ENCODE assay signal across 9 cellular contexts in the genomic region with DNA sequence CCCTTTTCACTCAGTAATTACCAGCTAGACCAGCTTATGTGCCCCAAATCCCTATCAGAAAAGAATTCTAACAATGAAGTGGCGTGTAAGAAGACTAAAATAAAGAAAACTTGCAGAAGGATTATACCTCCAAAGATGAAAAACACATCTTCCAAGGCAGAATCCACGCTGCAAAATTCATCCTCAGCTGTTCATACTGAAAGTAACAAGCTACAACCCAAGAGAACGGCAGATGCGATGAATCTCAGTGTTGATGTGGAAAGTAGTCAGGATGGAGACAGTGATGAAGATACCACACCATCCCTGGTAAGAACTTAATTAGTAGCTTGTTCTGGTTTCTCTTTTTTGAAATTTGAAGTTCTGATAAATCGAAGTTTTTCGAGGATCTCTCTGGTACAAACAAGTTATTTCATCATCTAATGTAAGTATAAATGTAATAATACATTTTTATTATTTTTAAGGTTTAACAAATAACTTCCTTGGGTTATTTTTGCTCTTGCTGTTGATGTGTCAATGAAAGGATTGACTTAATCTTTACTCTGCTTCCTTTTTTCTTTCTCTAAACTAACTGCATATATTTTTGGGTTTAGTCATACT. TPM values are rescaled to one million over a fixed set of nuclear protein-coding genes. Genes with fewer than 3 reads are reported as not detected.
DNase-seq lines count a peak whose midpoint lies in the region; ATAC-seq, FAIRE-seq and TF ChIP-seq lines count a peak whose summit lies in the region.
"Had no signal": no experiment of that assay in that cellular context is flagged by ENCODE, and none has a peak within 500 bp of the region (broad histone marks: within the 10 kb centered on the region; RNA-seq: fewer than 3 reads in every experiment).

No MANE protein-coding gene starts in this region.

- CTCF ChIA-PET in endothelial cell of umbilical vein (lab: Charles Lee) = interaction anchor here (1.4 to 2.0 kb wide), 2 partner anchors 9 to 673 kb away, joined by 6 to 9 read pairs; no protein-coding TSS in a partner anchor

- TF ChIP-seq CTCF in endothelial cell of umbilical vein (IDR thresholded peaks at IDR 0.05; ENCODE audit: extremely low read depth in 1 of 2, insufficient read depth in 1 of 2, low read depth in 1 of 2, low read length in 2 of 2) (no peak), stomach (IDR thresholded peaks at IDR 0.05) (no peak), pancreas (IDR thresholded peaks at IDR 0.05) (no peak)

- FAIRE-seq in endothelial cell of umbilical vein (lab: Jason Lieb, UNC) (no peak), pancreas (lab: Jason Lieb, UNC) (no peak)

- POLR2A ChIA-PET in endothelial cell of umbilical vein (lab: Charles Lee) = no interaction called here

- H3K9me3 ChIP-seq in endothelial cell of umbilical vein (replicated peaks; ENCODE audit: control insufficient read depth, insufficient read depth, low read length) (no peaks in the 10 kb centered on the region), stomach (no peaks in the 10 kb centered on the region), pancreas (no peaks in the 10 kb centered on the region)

- peak overlapping the region; percentile 69 for H2AFZ ChIP-seq in endothelial cell of umbilical vein (ENCODE audit: low read depth, low read length)

- 51 to 70% (median 62%) methylated on average over 6 of the region's 6 CpGs for WGBS in stomach, 5 donors
- 76 to 77% methylated on average over 6 of the region's 6 CpGs for WGBS in pancreas, 2 donors

- no peaks in the 10 kb centered on the region for H3K9me1 ChIP-seq in endothelial cell of umbilical vein (replicated peaks; ENCODE audit: control insufficient read depth, extremely low read depth, insufficient read depth, low read length)

- peak overlapping the region; percentile 83 for H3K9ac ChIP-seq in endothelial cell of umbilical vein (replicated peaks; ENCODE audit: extremely low read depth, insufficient read depth, low read length)

- H3K4me3 ChIP-seq in endothelial cell of umbilical vein (replicated peaks in 1 of 3; ENCODE audit: insufficient read depth in 1 of 3, low read depth in 1 of 3, low read length in 3 of 3) (peak overlapping the region in 2 of 3 experiments; percentile 57 to 88), stomach (peak overlapping the region in 1 of 4 donors; percentile 57), pancreas (no peak overlapping the region)

- H3K27ac Mint-ChIP-seq in stimulated activated effector memory CD8-positive, alpha-beta T cell treated with anti-CD3 and anti-CD28 coated beads, Interleukin-12 subunit alpha, Interleukin-12 subunit beta, amount 100 ng/mL, for 72 hours = peak overlapping the region; percentile 96

- TF ChIP-seq POLR2A in endothelial cell of umbilical vein (IDR thresholded peaks at IDR 0.05; ENCODE audit: low read depth, low read length) = no peak
- no peak for TF ChIP-seq POLR2A in stomach (IDR thresholded peaks at IDR 0.05)

- peak overlapping the region; percentile 93 for H3K4me2 ChIP-seq in endothelial cell of umbilical vein (ENCODE audit: insufficient read depth, low read length)

- peak overlapping the region; percentile 91 for H3K4me3 Mint-ChIP-seq in stimulated activated effector memory CD8-positive, alpha-beta T cell treated with anti-CD3 and anti-CD28 coated beads, Interleukin-12 subunit alpha, Interleukin-12 subunit beta, amount 100 ng/mL, for 72 hours

- dilution Hi-C loops in endothelial cell of umbilical vein (cut with MboI; ENCODE audit: extremely low pct_ligation_motif_present, low sequenced_read_pairs) = no loop called here

- H3K4me1 Mint-ChIP-seq in stimulated activated effector memory CD8-positive, alpha-beta T cell treated with anti-CD3 and anti-CD28 coated beads, Interleukin-12 subunit alpha, Interleukin-12 subunit beta, amount 100 ng/mL, for 72 hours = peaks cover 53% of the 10 kb centered on the region

- intact Hi-C loops in endothelial cell of umbilical vein (cut with micrococcal nuclease) (no loop called here), stomach (cut with DNase I; ENCODE audit: low total_unique reads) (no loop called here), pancreas (cut with DNase I) (no loop called here)

- H3K27ac ChIP-seq in endothelial cell of umbilical vein (ENCODE audit: insufficient read depth, low read depth, low read length) = peak overlapping the region; percentile 15
- H3K27ac ChIP-seq in stomach = peak overlapping the region in 2 of 5 donors; percentile 82 to 84
- no peak overlapping the region for H3K27ac ChIP-seq in pancreas

- H4K20me1 ChIP-seq in endothelial cell of umbilical vein (replicated peaks; ENCODE audit: control insufficient read depth, extremely low read depth, insufficient read depth, low read length) = no peaks in the 10 kb centered on the region

- H3K9me3 Mint-ChIP-seq in stimulated activated effector memory CD8-positive, alpha-beta T cell treated with anti-CD3 and anti-CD28 coated beads, Interleukin-12 subunit alpha, Interleukin-12 subunit beta, amount 100 ng/mL, for 72 hours = no peaks in the 10 kb centered on the region

- no peaks in the 10 kb centered on the region for H3K27me3 ChIP-seq in endothelial cell of umbilical vein (ENCODE audit: control insufficient read depth in 2 of 2, insufficient read depth in 2 of 2, low read length in 2 of 2)
- no peaks in the 10 kb centered on the region for H3K27me3 ChIP-seq in stomach
- no peaks in the 10 kb centered on the region for H3K27me3 ChIP-seq in pancreas

- peaks cover 19% of the 10 kb centered on the region for H3K4me1 ChIP-seq in endothelial cell of umbilical vein (ENCODE audit: control insufficient read depth, extremely low read depth, insufficient read depth, low read length)
- peaks cover 13 to 49% (median 28%) of the 10 kb centered on the region in 4 donors for H3K4me1 ChIP-seq in stomach
- peaks cover 0 to 18% (median 0%) of the 10 kb centered on the region in 3 donors for H3K4me1 ChIP-seq in pancreas

- no peak for DNase-seq in activated CD4-positive, CD25-positive, alpha-beta regulatory T cell (lab: John Stamatoyannopoulos, UW)
- DNase-seq in RKO (ENCODE audit: low spot score) (peak; percentile 53), endothelial cell of umbilical vein (ENCODE audit: low read depth, low spot score) (peak; percentile 4), stomach (no peak), mesenteric fat pad (ENCODE audit: low spot score) (no peak), pancreas (no peak)
- peak in 1 of 2 donors; percentile 59 for DNase-seq in stimulated activated effector memory CD8-positive, alpha-beta T cell treated with anti-CD3 and anti-CD28 coated beads, Interleukin-12 subunit alpha, Interleukin-12 subunit beta, amount 100 ng/mL, for 72 hours (ENCODE audit: low spot score in 2 of 2)

- peak; percentile 36 to 42 for ATAC-seq in activated CD4-positive, CD25-positive, alpha-beta regulatory T cell treated with anti-CD3 and anti-CD28 coated beads, Interleukin-2, amount 50 U/mL, for 24 hours
- peak; percentile 53 for ATAC-seq in stimulated activated effector memory CD8-positive, alpha-beta T cell treated with anti-CD3 and anti-CD28 coated beads, Interleukin-12 subunit alpha, Interleukin-12 subunit beta, amount 100 ng/mL, for 72 hours
- ATAC-seq in pancreas = no peak

- H3K36me3 ChIP-seq in endothelial cell of umbilical vein (ENCODE audit: control insufficient read depth in 2 of 2, extremely low read depth in 1 of 2, insufficient read depth in 2 of 2, low read length in 2 of 2) = no peaks in the 10 kb centered on the region
- no peaks in the 10 kb centered on the region for H3K36me3 ChIP-seq in stomach
- no peaks in the 10 kb centered on the region for H3K36me3 ChIP-seq in pancreas

- BruUV-seq in endothelial cell of umbilical vein (replicated peaks; lab: Mats Ljungman, UMichigan) = no TSS peak

- TF ChIP-seq EP300 in stomach (IDR thresholded peaks at IDR 0.05) = no peak

- peaks cover 52% of the 10 kb centered on the region for H3K79me2 ChIP-seq in endothelial cell of umbilical vein (ENCODE audit: control insufficient read depth, insufficient read depth, low read length)

- peaks cover 67% of the 10 kb centered on the region for H3K36me3 Mint-ChIP-seq in stimulated activated effector memory CD8-positive, alpha-beta T cell treated with anti-CD3 and anti-CD28 coated beads, Interleukin-12 subunit alpha, Interleukin-12 subunit beta, amount 100 ng/mL, for 72 hours

RNA-seq across cellular contexts. Expression of a gene that starts 1.4 kb away (rescaled TPM):
- total RNA-seq in endothelial cell of umbilical vein = 22.1 and 25.2 TPM in 2 replicates
- polyA plus RNA-seq in endothelial cell of umbilical vein = 3.1 and 3.3 TPM in 2 replicates
- polyA plus RNA-seq in endothelial cell of umbilical vein (2011; cell fraction: cytosol; rRNA removed) = 6.1 and 6.5 TPM in 2 replicates
- polyA plus RNA-seq in endothelial cell of umbilical vein (2011; cell fraction: nucleus; rRNA removed) = 7.1 and 10.4 TPM in 2 replicates
- polyA plus RNA-seq in endothelial cell of umbilical vein (2012) = 6.7 and 11.2 TPM in 2 replicates
- polyA minus RNA-seq in endothelial cell of umbilical vein = 9.0 and 12.0 TPM in 2 replicates
- 29.1 TPM for polyA minus RNA-seq in endothelial cell of umbilical vein (2011; cell fraction: cytosol; rRNA and poly(A)+ RNA removed)
- polyA minus RNA-seq in endothelial cell of umbilical vein (2011; cell fraction: nucleus; rRNA and poly(A)+ RNA removed) = 5.4 and 8.7 TPM in 2 replicates
- 10 to 100 TPM in 1 of 5 donors, 1 to 10 TPM in 4; 1.2 to 14.5 (median 4.0) TPM for total RNA-seq in stomach
- 1 to 10 TPM; 3.2 to 4.0 (median 3.6) TPM for polyA plus RNA-seq in stomach
- total RNA-seq in mesenteric fat pad = 2.2 TPM
- total RNA-seq in pancreas = 1 to 10 TPM; 2.3 to 3.3 (median 2.7) TPM
- 1 to 10 TPM in 1 of 2 donors, under 1 TPM in 1; 0.72 to 1.2 TPM for polyA plus RNA-seq in pancreas

RNA-seq across cellular contexts. Expression of a gene that starts 3.7 kb away (rescaled TPM):
- total RNA-seq in endothelial cell of umbilical vein (29.3 and 30.5 TPM in 2 replicates), stomach (10 to 100 TPM in 2 of 5 donors, 1 to 10 TPM in 3; 1.2 to 20.3 (median 4.6) TPM), mesenteric fat pad (17.9 TPM), pancreas (10 to 100 TPM in 2 of 6 donors, 1 to 10 TPM in 4; 5.2 to 11.9 (median 7.5) TPM)
- polyA plus RNA-seq in endothelial cell of umbilical vein (11.5 and 12.9 TPM in 2 replicates), stomach (10 to 100 TPM in 2 of 3 donors, 1 to 10 TPM in 1; 9.7 to 17.7 (median 16.6) TPM), pancreas (10 to 100 TPM in 1 of 2 donors, 1 to 10 TPM in 1; 5.0 to 10.1 TPM)
- polyA plus RNA-seq in endothelial cell of umbilical vein (2011; cell fraction: cytosol; rRNA removed) = 14.6 and 16.7 TPM in 2 replicates
- 22.2 and 23.1 TPM in 2 replicates for polyA plus RNA-seq in endothelial cell of umbilical vein (2011; cell fraction: nucleus; rRNA removed)
- polyA plus RNA-seq in endothelial cell of umbilical vein (2012) = 27.9 and 35.6 TPM in 2 replicates
- polyA minus RNA-seq in endothelial cell of umbilical vein = 12.4 and 13.4 TPM in 2 replicates
- 23.7 TPM for polyA minus RNA-seq in endothelial cell of umbilical vein (2011; cell fraction: cytosol; rRNA and poly(A)+ RNA removed)
- 10.2 and 13.2 TPM in 2 replicates for polyA minus RNA-seq in endothelial cell of umbilical vein (2011; cell fraction: nucleus; rRNA and poly(A)+ RNA removed)

RNA-seq across cellular contexts. Expression of a gene that starts 27.8 kb away (rescaled TPM):
- 17.8 and 19.7 TPM in 2 replicates for total RNA-seq in endothelial cell of umbilical vein
- 3.6 and 5.2 TPM in 2 replicates for polyA plus RNA-seq in endothelial cell of umbilical vein
- polyA plus RNA-seq in endothelial cell of umbilical vein (2011; cell fraction: cytosol; rRNA removed) = 3.6 and 3.7 TPM in 2 replicates
- polyA plus RNA-seq in endothelial cell of umbilical vein (2011; cell fraction: nucleus; rRNA removed) = 16.0 and 18.6 TPM in 2 replicates
- 2.8 and 5.2 TPM in 2 replicates for polyA plus RNA-seq in endothelial cell of umbilical vein (2012)
- 5.0 and 11.6 TPM in 2 replicates for polyA minus RNA-seq in endothelial cell of umbilical vein
- polyA minus RNA-seq in endothelial cell of umbilical vein (2011; cell fraction: cytosol; rRNA and poly(A)+ RNA removed) = 28.8 TPM
- 11.1 and 15.1 TPM in 2 replicates for polyA minus RNA-seq in endothelial cell of umbilical vein (2011; cell fraction: nucleus; rRNA and poly(A)+ RNA removed)
- 10 to 100 TPM in 4 of 5 donors, 1 to 10 TPM in 1; 1.8 to 61.6 (median 24.1) TPM for total RNA-seq in stomach
- polyA plus RNA-seq in stomach = 10 to 100 TPM in 2 of 3 donors, 1 to 10 TPM in 1; 5.3 to 56.4 (median 12.9) TPM
- total RNA-seq in mesenteric fat pad = 18.0 TPM
- total RNA-seq in pancreas = 1 to 10 TPM; 3.1 to 7.1 (median 5.1) TPM
- polyA plus RNA-seq in pancreas = 10 to 100 TPM in 1 of 2 donors, 1 to 10 TPM in 1; 5.0 to 25.6 TPM

RNA-seq across cellular contexts. Expression of a gene that starts 28.1 kb away (rescaled TPM):
- total RNA-seq in endothelial cell of umbilical vein = 0.12 TPM in 1 of 2 replicates, not detected in the other
- polyA plus RNA-seq in endothelial cell of umbilical vein = 0.05 TPM in 1 of 2 replicates, not detected in the other
- polyA plus RNA-seq in endothelial cell of umbilical vein (2011; cell fraction: cytosol; rRNA removed) = 0.03 TPM in 1 of 2 replicates, not detected in the other
- 0.13 and 0.24 TPM in 2 replicates for polyA plus RNA-seq in endothelial cell of umbilical vein (2011; cell fraction: nucleus; rRNA removed)
- polyA plus RNA-seq in endothelial cell of umbilical vein (2012) = not detected in 2 replicates
- polyA minus RNA-seq in endothelial cell of umbilical vein = 0.29 TPM in 1 of 2 replicates, not detected in the other
- polyA minus RNA-seq in endothelial cell of umbilical vein (2011; cell fraction: cytosol; rRNA and poly(A)+ RNA removed) = not detected
- 0.48 TPM in 1 of 2 replicates, not detected in the other for polyA minus RNA-seq in endothelial cell of umbilical vein (2011; cell fraction: nucleus; rRNA and poly(A)+ RNA removed)
- not detected for total RNA-seq in stomach
- under 1 TPM in 2 of 3 donors, not detected in 1; 0.37 to 0.55 TPM for polyA plus RNA-seq in stomach
- total RNA-seq in mesenteric fat pad = 0.22 TPM
- total RNA-seq in pancreas = under 1 TPM in 2 of 6 donors, not detected in 4; 0.14 to 0.22 TPM
- polyA plus RNA-seq in pancreas = under 1 TPM; 0.23 to 0.47 TPM
- total RNA-seq: dermis microvascular lymphatic vessel endothelial cell had no signal

RNA-seq across cellular contexts. Expression of a gene that starts 36.0 kb away (rescaled TPM):
- total RNA-seq in endothelial cell of umbilical vein = 897 and 970 TPM in 2 replicates
- polyA plus RNA-seq in endothelial cell of umbilical vein = 1,481 and 1,573 TPM in 2 replicates
- polyA plus RNA-seq in endothelial cell of umbilical vein (2011; cell fraction: cytosol; rRNA removed) = 2,189 and 2,672 TPM in 2 replicates
- 661 and 734 TPM in 2 replicates for polyA plus RNA-seq in endothelial cell of umbilical vein (2011; cell fraction: nucleus; rRNA removed)
- 889 and 1,037 TPM in 2 replicates for polyA plus RNA-seq in endothelial cell of umbilical vein (2012)
- polyA minus RNA-seq in endothelial cell of umbilical vein = 468 and 471 TPM in 2 replicates
- 249 TPM for polyA minus RNA-seq in endothelial cell of umbilical vein (2011; cell fraction: cytosol; rRNA and poly(A)+ RNA removed)
- 84.4 and 109 TPM in 2 replicates for polyA minus RNA-seq in endothelial cell of umbilical vein (2011; cell fraction: nucleus; rRNA and poly(A)+ RNA removed)
- 1,000 to 10,000 TPM in 1 of 5 donors, 100 to 1,000 TPM in 4; 276 to 1,195 (median 526) TPM for total RNA-seq in stomach
- 1,000 to 10,000 TPM; 2,001 to 3,403 (median 2,340) TPM for polyA plus RNA-seq in stomach
- total RNA-seq in mesenteric fat pad = 932 TPM
- total RNA-seq in pancreas = 100 to 1,000 TPM; 245 to 540 (median 381) TPM
- 1,000 to 10,000 TPM in 1 of 2 donors, 100 to 1,000 TPM in 1; 943 to 1,722 TPM for polyA plus RNA-seq in pancreas

Comparison
In these comparisons a context has a peak if more than half of its experiments do, and no peak if none do; other contexts are left out.
1. ATAC-seq: peak in activated CD4-positive, CD25-positive, alpha-beta regulatory T cell treated with anti-CD3 and anti-CD28 coated beads, Interleukin-2, amount 50 U/mL, for 24 hours (2 of 2) and stimulated activated effector memory CD8-positive, alpha-beta T cell treated with anti-CD3 and anti-CD28 coated beads, Interleukin-12 subunit alpha, Interleukin-12 subunit beta, amount 100 ng/mL, for 72 hours (single experiment); none in pancreas (0 of 4).
2. DNase-seq: peak in RKO (single experiment) and endothelial cell of umbilical vein (single experiment); none in activated CD4-positive, CD25-positive, alpha-beta regulatory T cell (0 of 4), stomach (single experiment), mesenteric fat pad (single experiment) and pancreas (0 of 6).
3. H3K4me3 ChIP-seq: peak in endothelial cell of umbilical vein (2 of 3); none in pancreas (0 of 4).